Comparison of ENCODE assay signal across 10 cellular contexts in genomic region chr11:120186799-120187591, GRCh38. TPM values are rescaled to one million over a fixed set of nuclear protein-coding genes. Genes with fewer than 3 reads are reported as not detected.
DNase-seq lines count a peak whose midpoint lies in the region; ATAC-seq and TF ChIP-seq lines count a peak whose summit lies in the region.
"Had no signal": no experiment of that assay in that cellular context is flagged by ENCODE, and none has a peak within 500 bp of the region (broad histone marks: within the 10 kb centered on the region; RNA-seq: fewer than 3 reads in every experiment).

No MANE protein-coding gene starts in this region.

- DNase-seq in DMS 273 (lab: John Stamatoyannopoulos, UW; ENCODE audit: unreplicated experiment), result peak; percentile 36
- DNase-seq in DMS 273 treated with DMSO at 0.1 percent for 48 hours (lab: John Stamatoyannopoulos, UW), result no peak
- DNase-seq in HT1080 (ENCODE audit: low read depth), result peak; percentile 28
- peak; percentile 63 for DNase-seq in fibroblast of villous mesenchyme (ENCODE audit: low read depth)
- no peak for DNase-seq in NCI-H526 (lab: John Stamatoyannopoulos, UW)
- no peak for DNase-seq in retina

- peak overlapping the region; percentile 81 for H3K27ac ChIP-seq in skeletal muscle tissue (ENCODE audit: low read depth, low read length)
- H3K27ac ChIP-seq: 22Rv1, VCaP had no signal

- TF ChIP-seq CTCF in fibroblast of villous mesenchyme (IDR thresholded peaks at IDR 0.05; ENCODE audit: insufficient read depth, low read depth, low read length), result no peak

- peaks cover 4 to 29% (median 8%) of the 10 kb centered on the region in 3 donors for H3K27me3 ChIP-seq in skeletal muscle tissue (ENCODE audit: control insufficient read depth in 3 of 3, insufficient read depth in 3 of 3, low read length in 3 of 3)

- H3K4me3 ChIP-seq in fibroblast of villous mesenchyme (ENCODE audit: low read depth, low read length) (no peak overlapping the region), skeletal muscle tissue (ENCODE audit: low read length in 3 of 3) (peak overlapping the region in 2 of 3 donors; percentile 29 to 51)

- H3K9me3 ChIP-seq in skeletal muscle tissue (ENCODE audit: control insufficient read depth in 3 of 3, low read length in 3 of 3), result no peaks in the 10 kb centered on the region

- no peak for ATAC-seq in GM21367 (IDR thresholded peaks at IDR 0.05; ENCODE audit: unreplicated experiment)

- H3K9ac ChIP-seq in skeletal muscle tissue (ENCODE audit: low read depth in 1 of 3, low read length in 3 of 3), result peak overlapping the region; percentile 20 to 74 (median 25)

- H3K4me1 ChIP-seq in skeletal muscle tissue (ENCODE audit: control insufficient read depth in 3 of 3, insufficient read depth in 3 of 3, low read length in 3 of 3), result peaks cover 36 to 48% (median 36%) of the 10 kb centered on the region in 3 donors

- H3K36me3 ChIP-seq in skeletal muscle tissue (ENCODE audit: control insufficient read depth in 3 of 3, insufficient read depth in 3 of 3, low read length in 3 of 3), result no peaks in the 10 kb centered on the region

RNA-seq across cellular contexts. Expression of gene OAF, which starts 23.8 kb away (rescaled TPM):
- total RNA-seq in HT1080 (2014; rRNA removed; shearing (Covaris generic)), result 190 and 227 TPM in 2 replicates
- polyA plus RNA-seq in HT1080 (2015; cell fraction: cytosol; rRNA removed), result 127 and 136 TPM in 2 replicates
- 64.4 and 66.9 TPM in 2 replicates for polyA plus RNA-seq in HT1080 (2015; cell fraction: nucleus; rRNA removed)
- total RNA-seq in fibroblast of villous mesenchyme, result 29.0 and 31.5 TPM in 2 replicates
- 13.6 TPM for total RNA-seq in skeletal muscle tissue

RNA-seq across cellular contexts. Expression of gene TRIM29, which starts 49.1 kb away (rescaled TPM):
- 0.07 TPM in 1 of 2 replicates, not detected in the other for total RNA-seq in HT1080 (2014; rRNA removed; shearing (Covaris generic))
- 0.07 and 1.00 TPM in 2 replicates for polyA plus RNA-seq in HT1080 (2015; cell fraction: cytosol; rRNA removed)
- 0.22 TPM in 1 of 2 replicates, not detected in the other for polyA plus RNA-seq in HT1080 (2015; cell fraction: nucleus; rRNA removed)
- total RNA-seq in fibroblast of villous mesenchyme (0.86 and 1.3 TPM in 2 replicates), skeletal muscle tissue (0.52 TPM)

RNA-seq across cellular contexts. Expression of gene POU2F3, which starts 52.9 kb away (rescaled TPM):
- total RNA-seq in HT1080 (2014; rRNA removed; shearing (Covaris generic)), result 0.33 TPM in 1 of 2 replicates, not detected in the other
- polyA plus RNA-seq in HT1080 (2015; cell fraction: cytosol; rRNA removed), result 0.23 and 0.33 TPM in 2 replicates
- polyA plus RNA-seq in HT1080 (2015; cell fraction: nucleus; rRNA removed), result 0.09 TPM in 1 of 2 replicates, not detected in the other
- total RNA-seq in fibroblast of villous mesenchyme (under 0.01 TPM in 1 of 2 replicates, not detected in the other), skeletal muscle tissue (not detected)

Comparison
In these comparisons a context has a peak if more than half of its experiments do, and no peak if none do; other contexts are left out.
1. DNase-seq: peak in DMS 273 (single experiment), HT1080 (single experiment) and fibroblast of villous mesenchyme (single experiment); none in DMS 273 treated with DMSO at 0.1 percent for 48 hours (single experiment), NCI-H526 (0 of 2) and retina (single experiment).